28 cellular contexts compared by ENCODE assay signal in genomic region chr10:64617071-64617470, GRCh38.
"Had no signal": no experiment of that assay in that cellular context is flagged by ENCODE, and none has a peak within 500 bp of the region (broad histone marks: within the 10 kb centered on the region; RNA-seq: fewer than 3 reads in every experiment).

No MANE protein-coding gene starts in this region.

- H3K27me3 Mint-ChIP-seq: activated CD4-positive, alpha-beta T cell treated with anti-CD3 and anti-CD28 coated beads, Interleukin-2, amount 10 ng/mL, durations not matched to agents 24 days and 14 days; activated CD8-positive, alpha-beta T cell treated with anti-CD3 and anti-CD28 coated beads for 36 hours; activated naive CD8-positive, alpha-beta T cell treated with anti-CD3 and anti-CD28 coated beads, Interleukin-2, amount 10 ng/mL, durations not matched to agents 7 days and 5 days; activated T-helper 17 cell treated with anti-CD3 and anti-CD28 coated beads, Interleukin-2, amount 50 U/mL, for 72 hours; central memory CD8-positive, alpha-beta T cell had no signal

- FAIRE-seq: TTC549 had no signal

- H3K9me3 Mint-ChIP-seq: activated CD4-positive, alpha-beta T cell treated with anti-CD3 and anti-CD28 coated beads, Interleukin-2, amount 10 ng/mL, durations not matched to agents 24 days and 14 days; activated naive CD8-positive, alpha-beta T cell treated with anti-CD3 and anti-CD28 coated beads, Interleukin-2, amount 10 ng/mL, durations not matched to agents 7 days and 5 days; activated T-cell treated with anti-CD3 and anti-CD28 coated beads, Interleukin-2, amount 50 U/mL, for 72 hours; T-helper 1 cell treated with Interleukin-12 subunit alpha and Interleukin-12 subunit beta and Interleukin-4 antibody, amounts not matched to agents 30 μg/mL and 1 μg/mL, for 36 hours had no signal

- H3K4me3 Mint-ChIP-seq: activated CD4-positive, alpha-beta T cell treated with anti-CD3 and anti-CD28 coated beads, Interleukin-2, amount 10 ng/mL, durations not matched to agents 24 days and 14 days; activated CD8-positive, alpha-beta T cell treated with anti-CD3 and anti-CD28 coated beads for 36 hours; activated naive CD8-positive, alpha-beta T cell treated with anti-CD3 and anti-CD28 coated beads, Interleukin-2, amount 10 ng/mL, durations not matched to agents 7 days and 5 days; activated T-cell treated with anti-CD3 and anti-CD28 coated beads, Interleukin-2, amount 50 U/mL, for 72 hours; activated T-helper 17 cell treated with anti-CD3 and anti-CD28 coated beads, Interleukin-2, amount 50 U/mL, for 72 hours; central memory CD8-positive, alpha-beta T cell; T-helper 1 cell treated with Interleukin-12 subunit alpha and Interleukin-12 subunit beta and Interleukin-4 antibody, amounts not matched to agents 30 μg/mL and 1 μg/mL, for 36 hours; T-helper 2 cell treated with Interferon-gamma antibody and Interleukin-4, amounts not matched to agents 5 μg/mL and 100 μg/mL, for 36 hours had no signal

- ATAC-seq: activated CD8-positive, alpha-beta T cell treated with anti-CD3 and anti-CD28 coated beads for 36 hours; activated T-cell treated with anti-CD3 and anti-CD28 coated beads, Interleukin-2, amount 50 U/mL, for 72 hours; activated T-helper 17 cell treated with anti-CD3 and anti-CD28 coated beads, Interleukin-2, amount 50 U/mL, for 72 hours had no signal

- H3K36me3 Mint-ChIP-seq: activated naive CD8-positive, alpha-beta T cell treated with anti-CD3 and anti-CD28 coated beads, Interleukin-2, amount 10 ng/mL, durations not matched to agents 7 days and 5 days had no signal

- H3K27ac Mint-ChIP-seq: activated CD4-positive, alpha-beta T cell treated with anti-CD3 and anti-CD28 coated beads, Interleukin-2, amount 10 ng/mL, durations not matched to agents 24 days and 14 days; activated CD8-positive, alpha-beta T cell treated with anti-CD3 and anti-CD28 coated beads for 36 hours; activated naive CD8-positive, alpha-beta T cell treated with anti-CD3 and anti-CD28 coated beads, Interleukin-2, amount 10 ng/mL, durations not matched to agents 7 days and 5 days; activated T-cell treated with anti-CD3 and anti-CD28 coated beads, Interleukin-2, amount 50 U/mL, for 72 hours; activated T-helper 17 cell treated with anti-CD3 and anti-CD28 coated beads, Interleukin-2, amount 50 U/mL, for 72 hours; T-helper 1 cell treated with Interleukin-12 subunit alpha and Interleukin-12 subunit beta and Interleukin-4 antibody, amounts not matched to agents 30 μg/mL and 1 μg/mL, for 36 hours; T-helper 2 cell treated with Interferon-gamma antibody and Interleukin-4, amounts not matched to agents 5 μg/mL and 100 μg/mL, for 36 hours had no signal

- DNase-seq: activated CD4-positive, alpha-beta T cell treated with anti-CD3 and anti-CD28 coated beads, Interleukin-2, amount 10 ng/mL, durations not matched to agents 24 days and 14 days; activated CD4-positive, alpha-beta T cell treated with anti-CD3 and anti-CD28 coated beads, Interleukin-2, amount 50 U/mL, for 4 hours; activated CD8-positive, alpha-beta T cell treated with anti-CD3 and anti-CD28 coated beads for 36 hours; activated effector memory CD4-positive, alpha-beta T cell treated with anti-CD3 and anti-CD28 coated beads, Interleukin-2, amount 50 U/mL, for 16 hours; activated naive CD4-positive, alpha-beta T cell; activated naive CD4-positive, alpha-beta T cell treated with anti-CD3 and anti-CD28 coated beads, Interleukin-2, amount 50 U/mL, for 16 hours; activated naive CD8-positive, alpha-beta T cell treated with anti-CD3 and anti-CD28 coated beads, Interleukin-2, amount 10 ng/mL, durations not matched to agents 7 days and 5 days; activated T-cell treated with anti-CD3 and anti-CD28 coated beads, Interleukin-2, amount 50 U/mL, for 1 hour; activated T-cell treated with anti-CD3 and anti-CD28 coated beads, Interleukin-2, amount 50 U/mL, for 72 hours; amygdala; Kasumi-1; NCI-H1092 treated with DMSO at 0.1 percent for 48 hours; NCI-H1417; NCI-H146; NCI-H187; NCI-H2029 treated with DMSO at 0.1 percent for 48 hours; NCI-H2107; NCI-H2171; NCI-H510A; NCI-H526; NCI-H748 treated with DMSO at 0.1 percent for 48 hours; NK-92 treated with Interleukin-12 subunit alpha and Interleukin-12 subunit beta, amount 100 ng/mL, for 24 hours; Right ventricle myocardium superior had no signal

- H3K4me1 Mint-ChIP-seq: activated CD4-positive, alpha-beta T cell treated with anti-CD3 and anti-CD28 coated beads, Interleukin-2, amount 10 ng/mL, durations not matched to agents 24 days and 14 days; activated naive CD8-positive, alpha-beta T cell treated with anti-CD3 and anti-CD28 coated beads, Interleukin-2, amount 10 ng/mL, durations not matched to agents 7 days and 5 days; activated T-helper 17 cell treated with anti-CD3 and anti-CD28 coated beads, Interleukin-2, amount 50 U/mL, for 72 hours; central memory CD8-positive, alpha-beta T cell had no signal
